Comparison of ENCODE assay signal across 1 cellular context in genomic region chr2:29108225-29108624, GRCh38.
TF ChIP-seq lines count a peak whose summit lies in the region.

No MANE protein-coding gene starts in this region.

TF ChIP-seq in K562, 482 proteins besides CTCF, POLR2A, EP300 and RAD21 (continued from another document and continues in another):
- TF ChIP-seq, protein P1, sequence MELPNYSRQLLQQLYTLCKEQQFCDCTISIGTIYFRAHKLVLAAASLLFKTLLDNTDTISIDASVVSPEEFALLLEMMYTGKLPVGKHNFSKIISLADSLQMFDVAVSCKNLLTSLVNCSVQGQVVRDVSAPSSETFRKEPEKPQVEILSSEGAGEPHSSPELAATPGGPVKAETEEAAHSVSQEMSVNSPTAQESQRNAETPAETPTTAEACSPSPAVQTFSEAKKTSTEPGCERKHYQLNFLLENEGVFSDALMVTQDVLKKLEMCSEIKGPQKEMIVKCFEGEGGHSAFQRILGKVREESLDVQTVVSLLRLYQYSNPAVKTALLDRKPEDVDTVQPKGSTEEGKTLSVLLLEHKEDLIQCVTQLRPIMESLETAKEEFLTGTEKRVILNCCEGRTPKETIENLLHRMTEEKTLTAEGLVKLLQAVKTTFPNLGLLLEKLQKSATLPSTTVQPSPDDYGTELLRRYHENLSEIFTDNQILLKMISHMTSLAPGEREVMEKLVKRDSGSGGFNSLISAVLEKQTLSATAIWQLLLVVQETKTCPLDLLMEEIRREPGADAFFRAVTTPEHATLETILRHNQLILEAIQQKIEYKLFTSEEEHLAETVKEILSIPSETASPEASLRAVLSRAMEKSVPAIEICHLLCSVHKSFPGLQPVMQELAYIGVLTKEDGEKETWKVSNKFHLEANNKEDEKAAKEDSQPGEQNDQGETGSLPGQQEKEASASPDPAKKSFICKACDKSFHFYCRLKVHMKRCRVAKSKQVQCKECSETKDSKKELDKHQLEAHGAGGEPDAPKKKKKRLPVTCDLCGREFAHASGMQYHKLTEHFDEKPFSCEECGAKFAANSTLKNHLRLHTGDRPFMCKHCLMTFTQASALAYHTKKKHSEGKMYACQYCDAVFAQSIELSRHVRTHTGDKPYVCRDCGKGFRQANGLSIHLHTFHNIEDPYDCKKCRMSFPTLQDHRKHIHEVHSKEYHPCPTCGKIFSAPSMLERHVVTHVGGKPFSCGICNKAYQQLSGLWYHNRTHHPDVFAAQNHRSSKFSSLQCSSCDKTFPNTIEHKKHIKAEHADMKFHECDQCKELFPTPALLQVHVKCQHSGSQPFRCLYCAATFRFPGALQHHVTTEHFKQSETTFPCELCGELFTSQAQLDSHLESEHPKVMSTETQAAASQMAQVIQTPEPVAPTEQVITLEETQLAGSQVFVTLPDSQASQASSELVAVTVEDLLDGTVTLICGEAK (IDR thresholded peaks at IDR 0.05): no peak
- TF ChIP-seq, protein P1 (CRISPR knock-in tag; IDR thresholded peaks at IDR 0.05): no peak
- no peak for TF ChIP-seq SRF (CRISPR knock-in tag; IDR thresholded peaks at IDR 0.05)
- TF ChIP-seq ATF3 (IDR thresholded peaks at IDR 0.05): peak; percentile 88
- no peak for TF ChIP-seq ATF3 (CRISPR knock-in tag; conservative IDR thresholded peaks at IDR 0.05)
- TF ChIP-seq JUN (IDR thresholded peaks at IDR 0.05; ENCODE audit: borderline replicate concordance, low read depth, low read length): 0 out of 2 replicates have a peak, but pooled peaks have one; percentile 52
- TF ChIP-seq JUN (CRISPR knock-in tag; IDR thresholded peaks at IDR 0.05; ENCODE audit: borderline replicate concordance): no peak
- no peak for TF ChIP-seq ZBTB49 (CRISPR knock-in tag; IDR thresholded peaks at IDR 0.05; ENCODE audit: borderline replicate concordance)
- peak; percentile 92 for TF ChIP-seq FOSL1 (tag; conservative IDR thresholded peaks at IDR 0.05)
- peak in 1 of 2 experiments; percentile 53; a peak in 2 of 4 replicates for TF ChIP-seq TRIM24 (IDR thresholded peaks at IDR 0.05)
- no peak for TF ChIP-seq POLR2G (IDR thresholded peaks at IDR 0.05; ENCODE audit: low read depth, low read length)
- no peak for TF ChIP-seq SMARCB1 (IDR thresholded peaks at IDR 0.05; ENCODE audit: insufficient read length, low read depth)
- peak; percentile 57; the same call in 1 of the 2 replicates for TF ChIP-seq ZNF175 (CRISPR knock-in tag; IDR thresholded peaks at IDR 0.05; ENCODE audit: low read depth)
- TF ChIP-seq ZNF239 (CRISPR knock-in tag; IDR thresholded peaks at IDR 0.05): no peak
- TF ChIP-seq ZNF274 (IDR thresholded peaks at IDR 0.05; ENCODE audit: borderline replicate concordance, low read depth, low read length): no peak
- TF ChIP-seq PHB2 (IDR thresholded peaks at IDR 0.05; ENCODE audit: low read depth): no peak
- no peak for TF ChIP-seq PTRF (tag; IDR thresholded peaks at IDR 0.05)
- TF ChIP-seq ZBTB1 (CRISPR knock-in tag; IDR thresholded peaks at IDR 0.05; ENCODE audit: borderline replicate concordance, low read depth): no peak
- TF ChIP-seq SUPT5H (IDR thresholded peaks at IDR 0.05): no peak
- no peak for TF ChIP-seq MEF2A (IDR thresholded peaks at IDR 0.05; ENCODE audit: control insufficient read depth, low read depth, low read length)
- TF ChIP-seq ZNF77 (CRISPR knock-in tag; IDR thresholded peaks at IDR 0.05): no peak
- no peak for TF ChIP-seq RNF219 (CRISPR knock-in tag; IDR thresholded peaks at IDR 0.05)
- no peak for TF ChIP-seq ZBTB7A (IDR thresholded peaks at IDR 0.05; ENCODE audit: borderline replicate concordance, control insufficient read depth, low read depth, low read length)
- TF ChIP-seq EHMT2 (IDR thresholded peaks at IDR 0.05): no peak
- no peak for TF ChIP-seq REST (CRISPR knock-in tag; IDR thresholded peaks at IDR 0.05; ENCODE audit: low read depth)
- no peak for TF ChIP-seq NCOA2 (IDR thresholded peaks at IDR 0.05; ENCODE audit: partially characterized antibody in 2 of 2)
- no peak for TF ChIP-seq ATF1 (CRISPR knock-in tag; IDR thresholded peaks at IDR 0.05)
- TF ChIP-seq ATF1 (tag; IDR thresholded peaks at IDR 0.05): no peak
- no peak for TF ChIP-seq KDM5B (IDR thresholded peaks at IDR 0.05; ENCODE audit: insufficient replicate concordance, low read depth, low read length)
- TF ChIP-seq NRF1 (conservative IDR thresholded peaks at IDR 0.05 in 1 of 2, IDR thresholded peaks at IDR 0.05 in 1 of 2): no peak
- no peak for TF ChIP-seq MTF1 (CRISPR knock-in tag; IDR thresholded peaks at IDR 0.05; ENCODE audit: borderline replicate concordance)
- TF ChIP-seq YBX1 (IDR thresholded peaks at IDR 0.05): no peak
- no peak for TF ChIP-seq ZBTB9 (CRISPR knock-in tag; IDR thresholded peaks at IDR 0.05)
- no peak for TF ChIP-seq COPS2 (conservative IDR thresholded peaks at IDR 0.05)
- TF ChIP-seq POLR2H (tag; IDR thresholded peaks at IDR 0.05; ENCODE audit: low read depth): peak; percentile 18; the same call in 1 of the 2 replicates
- TF ChIP-seq, protein P2, sequence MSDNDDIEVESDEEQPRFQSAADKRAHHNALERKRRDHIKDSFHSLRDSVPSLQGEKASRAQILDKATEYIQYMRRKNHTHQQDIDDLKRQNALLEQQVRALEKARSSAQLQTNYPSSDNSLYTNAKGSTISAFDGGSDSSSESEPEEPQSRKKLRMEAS (CRISPR knock-in tag; IDR thresholded peaks at IDR 0.05): no peak
- TF ChIP-seq, protein P3, sequence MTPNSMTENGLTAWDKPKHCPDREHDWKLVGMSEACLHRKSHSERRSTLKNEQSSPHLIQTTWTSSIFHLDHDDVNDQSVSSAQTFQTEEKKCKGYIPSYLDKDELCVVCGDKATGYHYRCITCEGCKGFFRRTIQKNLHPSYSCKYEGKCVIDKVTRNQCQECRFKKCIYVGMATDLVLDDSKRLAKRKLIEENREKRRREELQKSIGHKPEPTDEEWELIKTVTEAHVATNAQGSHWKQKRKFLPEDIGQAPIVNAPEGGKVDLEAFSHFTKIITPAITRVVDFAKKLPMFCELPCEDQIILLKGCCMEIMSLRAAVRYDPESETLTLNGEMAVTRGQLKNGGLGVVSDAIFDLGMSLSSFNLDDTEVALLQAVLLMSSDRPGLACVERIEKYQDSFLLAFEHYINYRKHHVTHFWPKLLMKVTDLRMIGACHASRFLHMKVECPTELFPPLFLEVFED (CRISPR knock-in tag; conservative IDR thresholded peaks at IDR 0.05): no peak
